Comparison of ENCODE assay signal across 16 cellular contexts in genomic region chr9:86201474-86202337, GRCh38. TPM values are rescaled to one million over a fixed set of nuclear protein-coding genes. Genes with fewer than 3 reads are reported as not detected.
A peak's percentile ranks its signal among the peaks of the same experiment; 100 is the strongest.
DNase-seq lines count a peak whose midpoint lies in the region; ATAC-seq lines count a peak whose summit lies in the region.
"Had no signal": no experiment of that assay in that cellular context is flagged by ENCODE, and none has a peak within 500 bp of the region (broad histone marks: within the 10 kb centered on the region; RNA-seq: fewer than 3 reads in every experiment).

No MANE protein-coding gene starts in this region.

- no peak overlapping the region for H2AK5ac ChIP-seq in neuronal stem cell (ENCODE audit: low read depth, low read length)

- no peak overlapping the region for H2BK12ac ChIP-seq in neuronal stem cell (ENCODE audit: low read length)

- no peak for DNase-seq in central memory CD8-positive, alpha-beta T cell (ENCODE audit: low spot score in 2 of 2)
- DNase-seq in neuronal stem cell (ENCODE audit: low spot score) (no peak), activated T-cell treated with anti-CD3 and anti-CD28 coated beads for 4 hours (no peak), CD1c-positive myeloid dendritic cell (ENCODE audit: extremely low spot score) (no peak)
- DNase-seq in effector CD8-positive, alpha-beta T cell (lab: John Stamatoyannopoulos, UW), result no peak
- DNase-seq: islet precursor cell, upper lobe of right lung had no signal

- no peak overlapping the region for H2BK120ac ChIP-seq in neuronal stem cell (ENCODE audit: low read depth, low read length)

- H2BK5ac ChIP-seq in neuronal stem cell (ENCODE audit: low read length), result no peak overlapping the region

- H3K18ac ChIP-seq in neuronal stem cell (ENCODE audit: low read length), result no peak overlapping the region

- no peak overlapping the region for H2BK15ac ChIP-seq in neuronal stem cell (ENCODE audit: low read length)

- peak; percentile 20 for ATAC-seq in GM19023 (IDR thresholded peaks at IDR 0.05; ENCODE audit: unreplicated experiment)
- ATAC-seq in HG03039 (IDR thresholded peaks at IDR 0.05; ENCODE audit: unreplicated experiment), result peak; percentile 16
- no peak for ATAC-seq in central memory CD8-positive, alpha-beta T cell (replicated peaks; ENCODE audit: extremely low read depth, poor library complexity, severe bottlenecking)
- no peak for ATAC-seq in GM19324 (IDR thresholded peaks at IDR 0.05; ENCODE audit: low FRiP score, unreplicated experiment)
- ATAC-seq: stimulated activated naive CD8-positive, alpha-beta T cell treated with anti-CD3 and anti-CD28 coated beads, Interleukin-15, Interleukin-2, amounts not matched to agents 100 U/mL and 50 U/mL, for 24 hours had no signal

- H3K4me1 Mint-ChIP-seq in central memory CD8-positive, alpha-beta T cell, result peaks cover 12% of the 10 kb centered on the region
- H3K4me1 Mint-ChIP-seq: activated naive CD8-positive, alpha-beta T cell treated with anti-CD3 and anti-CD28 coated beads, Interleukin-2, amount 50 U/mL, for 24 hours had no signal

- no peaks in the 10 kb centered on the region for H3K36me3 Mint-ChIP-seq in central memory CD8-positive, alpha-beta T cell (ENCODE audit: insufficient read depth)

- H3K27ac Mint-ChIP-seq in central memory CD8-positive, alpha-beta T cell (ENCODE audit: low read depth), result peak overlapping the region; percentile 81
- H3K27ac Mint-ChIP-seq: activated CD4-positive, alpha-beta memory T cell treated with anti-CD3 and anti-CD28 coated beads, Interleukin-2, amount 10 ng/mL, durations not matched to agents 7 days and 5 days; activated naive CD8-positive, alpha-beta T cell treated with anti-CD3 and anti-CD28 coated beads, Interleukin-2, amount 50 U/mL, for 24 hours had no signal

- H3K4me2 ChIP-seq in neuronal stem cell (ENCODE audit: insufficient read depth, low read length, poor library complexity, severe bottlenecking), result no peak overlapping the region

- no CpG with 5 or more reads among the region's 5 CpGs for WGBS in neuronal stem cell (ENCODE audit: extremely low coverage in 2 of 2, insufficient read length in 2 of 2, insufficient replicate concordance in 1 of 2), 2 donors

- peak overlapping the region; percentile 54 for H2AFZ ChIP-seq in neuronal stem cell (ENCODE audit: low read length)

- H3K27me3 ChIP-seq in neuronal stem cell (ENCODE audit: control insufficient read depth in 3 of 3, insufficient read depth in 3 of 3, low read depth in 1 of 3, low read length in 3 of 3), result no peaks in the 10 kb centered on the region
- H3K27me3 ChIP-seq: breast epithelium, upper lobe of right lung had no signal

- no peak overlapping the region for H3K23ac ChIP-seq in neuronal stem cell (ENCODE audit: low read depth, low read length, poor library complexity)

- H4K91ac ChIP-seq in neuronal stem cell (ENCODE audit: low read depth, low read length, poor library complexity), result no peak overlapping the region

- no peak overlapping the region for H3K4ac ChIP-seq in neuronal stem cell (ENCODE audit: low read length)

- no peaks in the 10 kb centered on the region for H3K9me3 ChIP-seq in neuronal stem cell (replicated peaks in 1 of 2; ENCODE audit: control insufficient read depth in 2 of 2, insufficient read depth in 1 of 2, low read depth in 1 of 2, low read length in 2 of 2)
- H3K9me3 ChIP-seq: breast epithelium, upper lobe of right lung had no signal

- no peak overlapping the region for H3K14ac ChIP-seq in neuronal stem cell (ENCODE audit: low read length)

- no peak overlapping the region for H3K4me3 Mint-ChIP-seq in central memory CD8-positive, alpha-beta T cell
- H3K4me3 Mint-ChIP-seq: activated CD4-positive, alpha-beta memory T cell treated with anti-CD3 and anti-CD28 coated beads, Interleukin-2, amount 10 ng/mL, durations not matched to agents 7 days and 5 days; activated naive CD8-positive, alpha-beta T cell treated with anti-CD3 and anti-CD28 coated beads, Interleukin-2, amount 50 U/mL, for 24 hours had no signal

- no peaks in the 10 kb centered on the region for H3K79me1 ChIP-seq in neuronal stem cell (ENCODE audit: low read depth, low read length)

- no peak overlapping the region for H3K9ac ChIP-seq in neuronal stem cell (ENCODE audit: low read depth, low read length, poor library complexity)

- H3K27ac ChIP-seq in neuronal stem cell (replicated peaks; ENCODE audit: low read length), result no peak overlapping the region
- H3K27ac ChIP-seq: breast epithelium, upper lobe of right lung had no signal

- peaks cover 23% of the 10 kb centered on the region for H3K27me3 Mint-ChIP-seq in central memory CD8-positive, alpha-beta T cell

- H3K4me1 ChIP-seq in neuronal stem cell (ENCODE audit: control insufficient read depth in 2 of 2, insufficient read depth in 1 of 2, low read depth in 1 of 2, low read length in 2 of 2), result no peaks in the 10 kb centered on the region
- H3K4me1 ChIP-seq: breast epithelium, upper lobe of right lung had no signal

- H3K36me3 ChIP-seq in neuronal stem cell (replicated peaks in 1 of 2; ENCODE audit: control insufficient read depth in 2 of 2, insufficient read depth in 2 of 2, low read length in 2 of 2), result no peaks in the 10 kb centered on the region
- H3K36me3 ChIP-seq: breast epithelium, upper lobe of right lung had no signal

- H3K4me3 ChIP-seq in neuronal stem cell (ENCODE audit: low read length in 2 of 2), result no peak overlapping the region
- H3K4me3 ChIP-seq: breast epithelium, upper lobe of right lung had no signal

- H3K9me3 Mint-ChIP-seq in central memory CD8-positive, alpha-beta T cell, result no peaks in the 10 kb centered on the region
- H3K9me3 Mint-ChIP-seq: activated CD4-positive, alpha-beta memory T cell treated with anti-CD3 and anti-CD28 coated beads, Interleukin-2, amount 10 ng/mL, durations not matched to agents 7 days and 5 days; activated naive CD8-positive, alpha-beta T cell treated with anti-CD3 and anti-CD28 coated beads, Interleukin-2, amount 50 U/mL, for 24 hours had no signal

- no peak overlapping the region for H4K8ac ChIP-seq in neuronal stem cell (ENCODE audit: low read depth, low read length)

RNA-seq across cellular contexts. Expression of gene C9orf153, which starts 57.8 kb away (rescaled TPM):
- 0.08 TPM for polyA plus RNA-seq in neuronal stem cell (2013, experiment 1 of 2)
- 0.07 TPM for polyA plus RNA-seq in neuronal stem cell (2013, experiment 2 of 2)
- polyA plus RNA-seq: BJ, neural cell had no signal

Comparison
In these comparisons a context has a peak if more than half of its experiments do, and no peak if none do; other contexts are left out.
1. ATAC-seq: peak in GM19023 (single experiment) and HG03039 (single experiment); none in central memory CD8-positive, alpha-beta T cell (single experiment) and GM19324 (single experiment).